ENCODE assay signal across 17 cellular contexts in the genomic region with DNA sequence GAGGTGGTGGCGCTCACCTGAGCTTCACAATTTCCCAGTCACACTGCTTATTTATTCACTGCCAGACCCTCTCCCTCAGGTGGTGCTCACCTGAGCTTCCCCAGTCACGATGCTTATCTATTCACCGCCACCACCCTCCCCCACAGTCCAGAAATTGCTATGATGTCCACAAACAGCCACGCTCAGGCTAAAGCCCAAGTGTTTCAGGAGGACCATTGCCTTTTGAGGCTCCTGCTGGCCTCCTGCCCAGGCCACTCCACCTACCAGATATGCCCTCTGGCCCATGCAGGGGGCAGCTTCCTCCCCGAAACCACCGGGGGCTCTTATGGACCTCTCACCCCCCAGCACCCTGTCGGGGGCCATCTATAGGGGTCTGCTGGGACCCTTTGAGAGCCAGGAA. TPM values are rescaled to one million over a fixed set of nuclear protein-coding genes. Genes with fewer than 3 reads are reported as not detected.
DNase-seq lines count a peak whose midpoint lies in the region; ATAC-seq, FAIRE-seq and TF ChIP-seq lines count a peak whose summit lies in the region.
"Had no signal": no experiment of that assay in that cellular context is flagged by ENCODE, and none has a peak within 500 bp of the region (broad histone marks: within the 10 kb centered on the region; RNA-seq: fewer than 3 reads in every experiment).

No MANE protein-coding gene starts in this region.

- FAIRE-seq in GM12891 (lab: Jason Lieb, UNC) = no peak

- no TSS peak for BruUV-seq in PC-3 (replicated peaks; lab: Mats Ljungman, UMichigan)

- H4K20me1 ChIP-seq in PC-3 (ENCODE audit: low read length) (peaks cover 8% of the 10 kb centered on the region; the same call in 1 of the 2 replicates), fibroblast of lung (ENCODE audit: control insufficient read depth, extremely low read depth, insufficient read depth, low read length) (no peaks in the 10 kb centered on the region)

- DNase-seq in GM12891 (ENCODE audit: insufficient read length, low spot score) (no peak), PC-3 (no peak), fibroblast of lung (ENCODE audit: low read depth in 2 of 2) (no peak), spleen (no peak), AG08395 (ENCODE audit: low spot score) (no peak), SHP77 (lab: John Stamatoyannopoulos, UW) (no peak)
- DNase-seq in CD8-positive, alpha-beta T cell = no peak
- DNase-seq: amniotic stem cell, HCEC 1CT, KG1, lower lobe of right lung, NCI-H2081 treated with DMSO at 0.1 percent for 48 hours, OCI-M1, posterior cingulate gyrus, substantia nigra had no signal

- peaks cover 36% of the 10 kb centered on the region for H3K4me1 ChIP-seq in PC-3 (ENCODE audit: insufficient read depth, low read length)
- peaks cover 31% of the 10 kb centered on the region for H3K4me1 ChIP-seq in fibroblast of lung (ENCODE audit: control insufficient read depth, extremely low read depth, insufficient read depth, low read length)
- H3K4me1 ChIP-seq in spleen = peaks cover 35 to 89% (median 68%) of the 10 kb centered on the region in 6 donors
- H3K4me1 ChIP-seq in CD8-positive, alpha-beta T cell (ENCODE audit: insufficient read depth, low read length) = peaks cover 19% of the 10 kb centered on the region

- peaks cover 17% of the 10 kb centered on the region for H3K4me1 Mint-ChIP-seq in CD8-positive, alpha-beta T cell (ENCODE audit: low read depth)

- no peaks in the 10 kb centered on the region for H3K9me3 ChIP-seq in PC-3 (ENCODE audit: low read length)
- H3K9me3 ChIP-seq in fibroblast of lung (ENCODE audit: control insufficient read depth, insufficient read depth, low read depth, low read length) = no peaks in the 10 kb centered on the region
- no peaks in the 10 kb centered on the region for H3K9me3 ChIP-seq in spleen
- H3K9me3 ChIP-seq in CD8-positive, alpha-beta T cell (ENCODE audit: low read length) = no peaks in the 10 kb centered on the region
- H3K9me3 ChIP-seq: lower lobe of right lung had no signal

- TF ChIP-seq POLR2A in GM12891 (IDR thresholded peaks at IDR 0.05; ENCODE audit: low read depth, low read length) (no peak), spleen (IDR thresholded peaks at IDR 0.05) (no peak)

- CTCF ChIA-PET in PC-3 (lab: Charles Lee) = no interaction called here
- CTCF ChIA-PET in CD8-positive, alpha-beta T cell (lab: Charles Lee) = interaction anchor here (0.7 to 1.9 kb wide), 7 partner anchors 8 to 175 kb away, joined by 3 to 21 read pairs (median 5); a partner anchor contains a TSS

- no peaks in the 10 kb centered on the region for H3K27me3 Mint-ChIP-seq in CD8-positive, alpha-beta T cell (ENCODE audit: low read depth)

- H3K79me2 ChIP-seq in PC-3 (ENCODE audit: low read length) (peaks cover 43% of the 10 kb centered on the region), fibroblast of lung (ENCODE audit: control insufficient read depth, insufficient read depth, low read length) (peaks cover 54% of the 10 kb centered on the region)

- H3K9ac ChIP-seq in PC-3 (ENCODE audit: low read length) (no peak overlapping the region), fibroblast of lung (ENCODE audit: insufficient read depth, low read length) (no peak overlapping the region)

- H3K9me3 Mint-ChIP-seq in CD8-positive, alpha-beta T cell = no peaks in the 10 kb centered on the region

- H3K4me3 ChIP-seq in PC-3 (ENCODE audit: low read length) (no peak overlapping the region), fibroblast of lung (replicated peaks in 1 of 4; ENCODE audit: control extremely low read depth in 1 of 4, insufficient read depth in 1 of 4, low read depth in 3 of 4, low read length in 4 of 4) (peak overlapping the region in 1 of 4 experiments; percentile 28), spleen (no peak overlapping the region)
- no peak overlapping the region for H3K4me3 ChIP-seq in CD8-positive, alpha-beta T cell (ENCODE audit: low read depth, low read length)
- H3K4me3 ChIP-seq: hepatocyte, lower lobe of right lung had no signal

- TF ChIP-seq CTCF in PC-3 (conservative IDR thresholded peaks at IDR 0.05; ENCODE audit: low read depth, low read length) = no peak
- TF ChIP-seq CTCF in fibroblast of lung (conservative IDR thresholded peaks at IDR 0.05 in 1 of 2, IDR thresholded peaks at IDR 0.05 in 1 of 2; ENCODE audit: low read depth in 1 of 2, low read length in 2 of 2) = no peak
- no peak for TF ChIP-seq CTCF in spleen (IDR thresholded peaks at IDR 0.05 in 8 of 11, conservative IDR thresholded peaks at IDR 0.05 in 3 of 11)
- TF ChIP-seq CTCF in CD8-positive, alpha-beta T cell (IDR thresholded peaks at IDR 0.05) = no peak

- intact Hi-C loops in PC-3 (cut with micrococcal nuclease) (no loop called here), spleen (cut with DNase I; ENCODE audit: low total_unique reads) (no loop called here)
- intact Hi-C loops in CD8-positive, alpha-beta T cell (cut with DNase I, micrococcal nuclease) = no loop called here

- POLR2A ChIA-PET in PC-3 (lab: Charles Lee; ENCODE audit: unreplicated experiment) = no interaction called here
- POLR2A ChIA-PET in CD8-positive, alpha-beta T cell (lab: Charles Lee) = no interaction called here

- H3K27ac Mint-ChIP-seq in CD8-positive, alpha-beta T cell = no peak overlapping the region

- H3F3A ChIP-seq in PC-3 (ENCODE audit: low read length, unreplicated experiment) = peaks cover 4% of the 10 kb centered on the region

- H3K4me2 ChIP-seq in PC-3 (ENCODE audit: low read length) (no peak overlapping the region), fibroblast of lung (ENCODE audit: extremely low read depth, insufficient read depth, low read length) (peak overlapping the region; percentile 44)
- H3K4me2 ChIP-seq: hepatocyte had no signal

- ATAC-seq in PC-3 (no peak), HG03039 (IDR thresholded peaks at IDR 0.05; ENCODE audit: unreplicated experiment) (no peak)
- no peak for ATAC-seq in CD8-positive, alpha-beta T cell
- ATAC-seq: lower lobe of right lung had no signal

- 82 to 89% (median 84%) methylated on average over 6 to 7 of the region's 7 CpGs for WGBS in spleen, 5 donors

- H3K9me2 ChIP-seq in PC-3 (replicated peaks; ENCODE audit: low read length) = no peaks in the 10 kb centered on the region

- no peak overlapping the region for H3K4me3 Mint-ChIP-seq in CD8-positive, alpha-beta T cell

- peaks cover 17% of the 10 kb centered on the region for H3K36me3 Mint-ChIP-seq in CD8-positive, alpha-beta T cell

- H2AFZ ChIP-seq in PC-3 (ENCODE audit: low read length) = no peak overlapping the region
- H2AFZ ChIP-seq in fibroblast of lung (ENCODE audit: low read length) = no peak overlapping the region
- H2AFZ ChIP-seq: hepatocyte had no signal

- H3K36me3 ChIP-seq in PC-3 (ENCODE audit: low read depth, low read length) (peaks cover 47% of the 10 kb centered on the region), fibroblast of lung (ENCODE audit: control insufficient read depth, insufficient read depth, low read length) (peaks cover 62% of the 10 kb centered on the region), spleen (peaks cover 0 to 52% (median 43%) of the 10 kb centered on the region in 6 donors)
- H3K36me3 ChIP-seq in CD8-positive, alpha-beta T cell (ENCODE audit: insufficient read depth, low read length) = no peaks in the 10 kb centered on the region

- H3K27me3 ChIP-seq in PC-3 (ENCODE audit: low read length) (no peaks in the 10 kb centered on the region), fibroblast of lung (ENCODE audit: control insufficient read depth, insufficient read depth, low read length) (no peaks in the 10 kb centered on the region), spleen (replicated peaks in 1 of 7) (no peaks in the 10 kb centered on the region)
- no peaks in the 10 kb centered on the region for H3K27me3 ChIP-seq in CD8-positive, alpha-beta T cell (ENCODE audit: insufficient read depth, low read length)
- H3K27me3 ChIP-seq: hepatocyte had no signal

- H3K27ac ChIP-seq in PC-3 (ENCODE audit: low read length) (peak overlapping the region; percentile 93), fibroblast of lung (ENCODE audit: insufficient read depth, low read length) (peak overlapping the region; percentile 93), spleen (peak overlapping the region in 5 of 8 donors; percentile 80 to 93 (median 91))
- no peak overlapping the region for H3K27ac ChIP-seq in CD8-positive, alpha-beta T cell (ENCODE audit: low read depth, low read length)
- H3K27ac ChIP-seq: hepatocyte had no signal

RNA-seq across cellular contexts. Expression of a gene that starts 4.6 kb away (rescaled TPM):
- 38.1 TPM for polyA plus RNA-seq in GM12891 (2012; ENCODE audit: low read depth, missing spikeins)
- 159 and 195 TPM in 2 replicates for total RNA-seq in PC-3 (2014; rRNA removed)
- total RNA-seq in fibroblast of lung = 55.2 and 65.2 TPM in 2 replicates
- 117 and 245 TPM in 2 replicates for polyA plus RNA-seq in fibroblast of lung
- 250 and 446 TPM in 2 replicates for polyA plus RNA-seq in fibroblast of lung (2012)
- 267 and 376 TPM in 2 replicates for polyA minus RNA-seq in fibroblast of lung (ENCODE audit: low replicate concordance)
- 100 to 1,000 TPM in 3 of 7 donors, 10 to 100 TPM in 4; 44.8 to 220 (median 86.4) TPM for total RNA-seq in spleen
- polyA plus RNA-seq in spleen = 100 to 1,000 TPM in 1 of 3 donors, 10 to 100 TPM in 2; 42.5 to 125 (median 59.2) TPM
- total RNA-seq in CD8-positive, alpha-beta T cell = 1 to 10 TPM; 6.6 to 7.1 TPM

RNA-seq across cellular contexts. Expression of a gene that starts 16.8 kb away (rescaled TPM):
- 73.2 TPM for polyA plus RNA-seq in GM12891 (2012; ENCODE audit: low read depth, missing spikeins)
- total RNA-seq in PC-3 (2014; rRNA removed) = 6.2 and 11.7 TPM in 2 replicates
- total RNA-seq in fibroblast of lung = 0.99 and 2.1 TPM in 2 replicates
- polyA plus RNA-seq in fibroblast of lung = 0.58 and 1.5 TPM in 2 replicates
- 0.54 and 2.2 TPM in 2 replicates for polyA plus RNA-seq in fibroblast of lung (2012)
- polyA minus RNA-seq in fibroblast of lung (ENCODE audit: low replicate concordance) = 0.19 and 6.0 TPM in 2 replicates
- total RNA-seq in spleen = 100 to 1,000 TPM; 111 to 231 (median 149) TPM
- polyA plus RNA-seq in spleen = 100 to 1,000 TPM in 1 of 3 donors, 10 to 100 TPM in 2; 69.9 to 144 (median 98.4) TPM
- 1 to 10 TPM; 1.1 to 1.2 TPM for total RNA-seq in CD8-positive, alpha-beta T cell

RNA-seq across cellular contexts. Expression of a gene that starts 19.4 kb away (rescaled TPM):
- 36.9 TPM for polyA plus RNA-seq in GM12891 (2012; ENCODE audit: low read depth, missing spikeins)
- total RNA-seq in PC-3 (2014; rRNA removed) = 127 and 207 TPM in 2 replicates
- total RNA-seq in fibroblast of lung = 96.4 and 102 TPM in 2 replicates
- 138 and 181 TPM in 2 replicates for polyA plus RNA-seq in fibroblast of lung
- polyA plus RNA-seq in fibroblast of lung (2012) = 168 and 193 TPM in 2 replicates
- polyA minus RNA-seq in fibroblast of lung (ENCODE audit: low replicate concordance) = 167 and 256 TPM in 2 replicates
- total RNA-seq in spleen = 10 to 100 TPM; 13.0 to 26.5 (median 17.6) TPM
- polyA plus RNA-seq in spleen = 10 to 100 TPM in 1 of 3 donors, 1 to 10 TPM in 2; 6.8 to 16.3 (median 7.6) TPM
- 10 to 100 TPM; 16.2 to 19.9 TPM for total RNA-seq in CD8-positive, alpha-beta T cell

RNA-seq across cellular contexts. Expression of a gene that starts 23.9 kb away (rescaled TPM):
- polyA plus RNA-seq in GM12891 (2012; ENCODE audit: low read depth, missing spikeins) = 114 TPM
- 260 and 318 TPM in 2 replicates for total RNA-seq in PC-3 (2014; rRNA removed)
- 76.5 and 79.1 TPM in 2 replicates for total RNA-seq in fibroblast of lung
- 66.8 and 71.5 TPM in 2 replicates for polyA plus RNA-seq in fibroblast of lung
- polyA plus RNA-seq in fibroblast of lung (2012) = 120 and 261 TPM in 2 replicates
- polyA minus RNA-seq in fibroblast of lung (ENCODE audit: low replicate concordance) = 77.3 and 114 TPM in 2 replicates
- total RNA-seq in spleen = 100 to 1,000 TPM in 2 of 7 donors, 10 to 100 TPM in 5; 68.9 to 126 (median 91.8) TPM
- 10 to 100 TPM; 68.9 to 99.4 (median 92.9) TPM for polyA plus RNA-seq in spleen
- total RNA-seq in CD8-positive, alpha-beta T cell = 10 to 100 TPM; 66.8 to 71.0 TPM

RNA-seq across cellular contexts. Expression of a gene that starts 46.2 kb away (rescaled TPM):
- 8.4 TPM for polyA plus RNA-seq in GM12891 (2012; ENCODE audit: low read depth, missing spikeins)
- total RNA-seq in PC-3 (2014; rRNA removed) = 40.6 and 47.2 TPM in 2 replicates
- total RNA-seq in fibroblast of lung = 2.1 and 2.3 TPM in 2 replicates
- polyA plus RNA-seq in fibroblast of lung = 1.6 TPM in 2 replicates
- 3.1 and 5.9 TPM in 2 replicates for polyA plus RNA-seq in fibroblast of lung (2012)
- polyA minus RNA-seq in fibroblast of lung (ENCODE audit: low replicate concordance) = 0.78 and 1.9 TPM in 2 replicates
- total RNA-seq in spleen = 1 to 10 TPM in 6 of 7 donors, not detected in 1; 2.6 to 5.3 (median 4.7) TPM
- polyA plus RNA-seq in spleen = 1 to 10 TPM; 1.7 to 5.7 (median 3.9) TPM
- 10 to 100 TPM; 21.0 TPM for total RNA-seq in CD8-positive, alpha-beta T cell
